Comparison of ENCODE assay signal across 10 cellular contexts in genomic region chr14:33432407-33433023, GRCh38.
DNase-seq lines count a peak whose midpoint lies in the region; ATAC-seq, FAIRE-seq and TF ChIP-seq lines count a peak whose summit lies in the region.
"Had no signal": no experiment of that assay in that cellular context is flagged by ENCODE, and none has a peak within 500 bp of the region (broad histone marks: within the 10 kb centered on the region; RNA-seq: fewer than 3 reads in every experiment).

No MANE protein-coding gene starts in this region.

- no peaks in the 10 kb centered on the region for H3K9me3 ChIP-seq in HEK293 (ENCODE audit: control insufficient read depth, insufficient read depth, low read depth, low read length)
- no peaks in the 10 kb centered on the region for H3K9me3 ChIP-seq in Panc1 (ENCODE audit: control insufficient read depth, insufficient read depth, low read depth, low read length)
- H3K9me3 ChIP-seq in thyroid gland, result no peaks in the 10 kb centered on the region
- no peaks in the 10 kb centered on the region for H3K9me3 ChIP-seq in CD8-positive, alpha-beta T cell (ENCODE audit: low read length)

- WGBS in thyroid gland, 2 donors, result 54 to 61% methylated on average over 3 of the region's 3 CpGs

- H3K9me3 Mint-ChIP-seq in CD8-positive, alpha-beta T cell, result no peaks in the 10 kb centered on the region

- no peak for TF ChIP-seq CTCF in HEK293 (tag by site-specific recombination; IDR thresholded peaks at IDR 0.05)
- peak; percentile 30; the same call in 1 of the 2 replicates for TF ChIP-seq CTCF in Panc1 (IDR thresholded peaks at IDR 0.05)
- peak; percentile 67 for TF ChIP-seq CTCF in fibroblast of pulmonary artery (IDR thresholded peaks at IDR 0.05; ENCODE audit: low read length, missing control alignments)
- TF ChIP-seq CTCF in thyroid gland (IDR thresholded peaks at IDR 0.05), result peak in 3 of 6 experiments; percentile 26 to 41 (median 39)
- no peak for TF ChIP-seq CTCF in CD8-positive, alpha-beta T cell (IDR thresholded peaks at IDR 0.05)

- peak; percentile 51 for FAIRE-seq in A204.1 (lab: Jason Lieb, UNC)
- FAIRE-seq: GM18507 had no signal

- intact Hi-C loops in Panc1 (cut with micrococcal nuclease; ENCODE audit: unreplicated experiment), result loop anchor here (5.0 kb wide), 1 partner anchor 855 kb away; no protein-coding TSS in a partner anchor
- intact Hi-C loops in thyroid gland (cut with DNase I), result no loop called here
- intact Hi-C loops in CD8-positive, alpha-beta T cell (cut with DNase I, micrococcal nuclease), result loop anchor here in 1 of 2 experiments (10.0 kb wide), 1 partner anchor 858 kb away; no protein-coding TSS in a partner anchor

- CTCF ChIA-PET in HEK293 (lab: Yijun Ruan, JAX) (interaction anchor here (0.7 kb wide), 1 partner anchor 854 kb away, joined by 3 read pairs; no protein-coding TSS in a partner anchor), Panc1 (lab: Charles Lee) (no interaction called here)
- CTCF ChIA-PET in CD8-positive, alpha-beta T cell (lab: Charles Lee), result interaction anchor here (1.0 kb wide), 1 partner anchor 854 kb away, joined by 3 read pairs; no protein-coding TSS in a partner anchor

- H3K4me1 ChIP-seq in HEK293 (ENCODE audit: control insufficient read depth, insufficient read depth, low read length) (no peaks in the 10 kb centered on the region), Panc1 (ENCODE audit: control insufficient read depth, insufficient read depth, low read length) (no peaks in the 10 kb centered on the region), thyroid gland (no peaks in the 10 kb centered on the region)
- no peaks in the 10 kb centered on the region for H3K4me1 ChIP-seq in CD8-positive, alpha-beta T cell (ENCODE audit: insufficient read depth, low read length)

- H3K27me3 ChIP-seq in Panc1 (ENCODE audit: control insufficient read depth, insufficient read depth, low read length) (no peaks in the 10 kb centered on the region), thyroid gland (no peaks in the 10 kb centered on the region)
- H3K27me3 ChIP-seq in CD8-positive, alpha-beta T cell (ENCODE audit: insufficient read depth, low read length), result no peaks in the 10 kb centered on the region

- TF ChIP-seq POLR2A in thyroid gland (IDR thresholded peaks at IDR 0.05), result no peak

- H3K4me3 ChIP-seq in HEK293 (ENCODE audit: low read depth, low read length), result no peak overlapping the region
- no peak overlapping the region for H3K4me3 ChIP-seq in Panc1 (ENCODE audit: low read depth in 2 of 2, low read length in 2 of 2)
- no peak overlapping the region for H3K4me3 ChIP-seq in fibroblast of pulmonary artery (replicated peaks; ENCODE audit: low read depth, low read length)
- H3K4me3 ChIP-seq in thyroid gland (replicated peaks in 1 of 3), result no peak overlapping the region
- no peak overlapping the region for H3K4me3 ChIP-seq in CD8-positive, alpha-beta T cell (ENCODE audit: low read depth, low read length)

- H3K36me3 ChIP-seq in HEK293 (ENCODE audit: control insufficient read depth in 2 of 2, insufficient read depth in 1 of 2, low read length in 2 of 2), result no peaks in the 10 kb centered on the region
- no peaks in the 10 kb centered on the region for H3K36me3 ChIP-seq in Panc1 (ENCODE audit: control insufficient read depth, insufficient read depth, low read length)
- no peaks in the 10 kb centered on the region for H3K36me3 ChIP-seq in thyroid gland
- no peaks in the 10 kb centered on the region for H3K36me3 ChIP-seq in CD8-positive, alpha-beta T cell (ENCODE audit: insufficient read depth, low read length)

- DNase-seq in Panc1 (ENCODE audit: low read depth, low spot score), result no peak
- peak; percentile 69 for DNase-seq in fibroblast of pulmonary artery (ENCODE audit: low read depth)
- DNase-seq in thyroid gland, result peak; percentile 11 to 26
- no peak for DNase-seq in CD8-positive, alpha-beta T cell

- H3K27ac ChIP-seq in HEK293 (ENCODE audit: extremely low read depth, low read depth, low read length) (no peak overlapping the region), Panc1 (ENCODE audit: low read length) (no peak overlapping the region), thyroid gland (no peak overlapping the region)
- no peak overlapping the region for H3K27ac ChIP-seq in CD8-positive, alpha-beta T cell (ENCODE audit: low read depth, low read length)

- peaks cover 7% of the 10 kb centered on the region for H3K4me1 Mint-ChIP-seq in CD8-positive, alpha-beta T cell (ENCODE audit: low read depth)

- no peak overlapping the region for H3K4me3 Mint-ChIP-seq in CD8-positive, alpha-beta T cell
- H3K4me3 Mint-ChIP-seq: activated naive CD8-positive, alpha-beta T cell had no signal

- no peaks in the 10 kb centered on the region for H3K27me3 Mint-ChIP-seq in CD8-positive, alpha-beta T cell (ENCODE audit: low read depth)
- H3K27me3 Mint-ChIP-seq: activated naive CD8-positive, alpha-beta T cell had no signal

- BruUV-seq in Panc1 (replicated peaks; lab: Mats Ljungman, UMichigan), result no TSS peak

- H3K36me3 Mint-ChIP-seq in CD8-positive, alpha-beta T cell, result no peaks in the 10 kb centered on the region
- H3K36me3 Mint-ChIP-seq: activated naive CD8-positive, alpha-beta T cell had no signal

- no peak overlapping the region for H3K27ac Mint-ChIP-seq in CD8-positive, alpha-beta T cell
- H3K27ac Mint-ChIP-seq: activated naive CD8-positive, alpha-beta T cell had no signal

- ATAC-seq in Panc1 (no peak), GM18909 (IDR thresholded peaks at IDR 0.05; ENCODE audit: poor library complexity, unreplicated experiment) (no peak), GM19328 (IDR thresholded peaks at IDR 0.05; ENCODE audit: unreplicated experiment) (no peak)
- no peak for ATAC-seq in CD8-positive, alpha-beta T cell

- POLR2A ChIA-PET in HEK293 (lab: Yijun Ruan, JAX) (no interaction called here), Panc1 (lab: Charles Lee) (no interaction called here)
- POLR2A ChIA-PET in CD8-positive, alpha-beta T cell (lab: Charles Lee), result no interaction called here

- in situ Hi-C loops in Panc1 (cut with HindIII; ENCODE audit: low pct_unique_long_range_greater_than_20kb, low sequenced_read_pairs), result no loop called here

TF ChIP-seq in HEK293, 187 proteins besides CTCF, POLR2A, EP300 and RAD21 (continues in another document):
- TF ChIP-seq ZSCAN18 (tag by site-specific recombination; IDR thresholded peaks at IDR 0.05), result no peak
- no peak for TF ChIP-seq YY2 (tag by site-specific recombination; IDR thresholded peaks at IDR 0.05)
- TF ChIP-seq TRIM28 (IDR thresholded peaks at IDR 0.05; ENCODE audit: borderline replicate concordance, low read length), result no peak
- peak; percentile 29; the same call in 1 of the 2 replicates for TF ChIP-seq ZNF654 (tag by site-specific recombination; IDR thresholded peaks at IDR 0.05; ENCODE audit: low read depth)
- TF ChIP-seq ZBTB10 (tag by site-specific recombination; IDR thresholded peaks at IDR 0.05), result no peak
- no peak for TF ChIP-seq ZNF335 (tag by site-specific recombination; conservative IDR thresholded peaks at IDR 0.05)
- no peak for TF ChIP-seq MZF1 (tag by site-specific recombination; IDR thresholded peaks at IDR 0.05; ENCODE audit: borderline replicate concordance)
- TF ChIP-seq ZNF391 (tag by site-specific recombination; IDR thresholded peaks at IDR 0.05; ENCODE audit: borderline replicate concordance, low read depth), result no peak
- no peak for TF ChIP-seq ZNF580 (tag by site-specific recombination; IDR thresholded peaks at IDR 0.05)
- TF ChIP-seq ZNF23 (tag by site-specific recombination; IDR thresholded peaks at IDR 0.05; ENCODE audit: borderline replicate concordance), result no peak
- TF ChIP-seq ZNF785 (tag by site-specific recombination; IDR thresholded peaks at IDR 0.05), result no peak
- TF ChIP-seq ZNF747 (tag by site-specific recombination; IDR thresholded peaks at IDR 0.05), result no peak
- TF ChIP-seq HOXC10 (CRISPR knock-in tag; IDR thresholded peaks at IDR 0.05), result no peak

Comparison
In these comparisons a context has a peak if more than half of its experiments do, and no peak if none do; other contexts are left out.
1. CTCF ChIP-seq: peak in Panc1 (single experiment) and fibroblast of pulmonary artery (single experiment); none in HEK293 (single experiment) and CD8-positive, alpha-beta T cell (single experiment).
2. DNase-seq: peak in fibroblast of pulmonary artery (single experiment) and thyroid gland (2 of 2); none in Panc1 (single experiment) and CD8-positive, alpha-beta T cell (0 of 7).